24 cellular contexts compared by ENCODE assay signal in the genomic region with DNA sequence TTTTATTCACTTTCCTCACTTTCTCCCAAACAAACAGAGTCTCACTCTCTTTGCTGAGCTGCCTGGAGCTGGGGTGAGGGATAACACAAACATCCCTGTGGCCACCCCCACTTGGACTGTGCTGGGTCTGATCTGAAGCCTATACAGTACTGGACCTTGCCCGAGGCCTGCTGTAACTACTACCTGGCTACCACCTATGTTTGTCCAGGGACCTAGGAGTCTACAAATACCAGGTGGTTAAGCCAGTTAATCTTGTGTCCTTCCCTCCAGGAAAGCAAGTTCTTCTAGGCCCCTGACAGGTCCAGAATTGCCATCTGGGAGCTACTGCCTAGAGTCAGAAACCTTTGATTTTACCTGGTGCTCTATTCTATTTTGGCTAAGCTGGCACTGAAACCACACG.
DNase-seq lines count a peak whose midpoint lies in the region; ATAC-seq and TF ChIP-seq lines count a peak whose summit lies in the region.
"Had no signal": no experiment of that assay in that cellular context is flagged by ENCODE, and none has a peak within 500 bp of the region (broad histone marks: within the 10 kb centered on the region; RNA-seq: fewer than 3 reads in every experiment).

No MANE protein-coding gene starts in this region.

- TF ChIP-seq CTCF in activated CD8-positive, alpha-beta T cell treated with anti-CD3 and anti-CD28 coated beads for 36 hours (IDR thresholded peaks at IDR 0.05) = no peak
- TF ChIP-seq CTCF in mucosa of descending colon (IDR thresholded peaks at IDR 0.05) = no peak

- no peaks in the 10 kb centered on the region for H3K36me3 Mint-ChIP-seq in activated CD8-positive, alpha-beta T cell treated with anti-CD3 and anti-CD28 coated beads, Interleukin-2, amount 10 ng/mL, durations not matched to agents 7 days and 5 days (ENCODE audit: low read depth)
- no peaks in the 10 kb centered on the region for H3K36me3 Mint-ChIP-seq in activated CD8-positive, alpha-beta T cell treated with anti-CD3 and anti-CD28 coated beads for 36 hours (ENCODE audit: low read depth)
- no peaks in the 10 kb centered on the region for H3K36me3 Mint-ChIP-seq in T-helper 17 cell (ENCODE audit: low read depth)
- H3K36me3 Mint-ChIP-seq: CD14-positive monocyte; CD4-positive, alpha-beta memory T cell; CD4-positive, CD25-positive, alpha-beta regulatory T cell; CD8-positive, alpha-beta memory T cell had no signal

- no peak overlapping the region for H3K4me3 Mint-ChIP-seq in activated CD8-positive, alpha-beta T cell treated with anti-CD3 and anti-CD28 coated beads, Interleukin-2, amount 10 ng/mL, durations not matched to agents 7 days and 5 days
- no peak overlapping the region for H3K4me3 Mint-ChIP-seq in activated CD8-positive, alpha-beta T cell treated with anti-CD3 and anti-CD28 coated beads for 36 hours
- H3K4me3 Mint-ChIP-seq in T-helper 17 cell = no peak overlapping the region
- H3K4me3 Mint-ChIP-seq: CD14-positive monocyte; CD4-positive, alpha-beta memory T cell; CD4-positive, CD25-positive, alpha-beta regulatory T cell; CD8-positive, alpha-beta memory T cell had no signal

- H3K27ac Mint-ChIP-seq in activated CD8-positive, alpha-beta T cell treated with anti-CD3 and anti-CD28 coated beads, Interleukin-2, amount 10 ng/mL, durations not matched to agents 7 days and 5 days = peak overlapping the region; percentile 30
- H3K27ac Mint-ChIP-seq in activated CD8-positive, alpha-beta T cell treated with anti-CD3 and anti-CD28 coated beads for 36 hours = no peak overlapping the region
- H3K27ac Mint-ChIP-seq in T-helper 17 cell = peak overlapping the region; percentile 54
- H3K27ac Mint-ChIP-seq: CD14-positive monocyte; CD4-positive, alpha-beta memory T cell; CD8-positive, alpha-beta memory T cell had no signal

- POLR2A ChIA-PET in activated CD8-positive, alpha-beta T cell treated with anti-CD3 and anti-CD28 coated beads, Interleukin-2, amount 10 ng/mL, durations not matched to agents 7 days and 5 days (lab: Charles Lee) = no interaction called here
- POLR2A ChIA-PET in activated CD8-positive, alpha-beta T cell treated with anti-CD3 and anti-CD28 coated beads for 36 hours (lab: Charles Lee) = no interaction called here

- H3K9me3 Mint-ChIP-seq in activated CD8-positive, alpha-beta T cell treated with anti-CD3 and anti-CD28 coated beads, Interleukin-2, amount 10 ng/mL, durations not matched to agents 7 days and 5 days (ENCODE audit: insufficient read depth) = no peaks in the 10 kb centered on the region
- H3K9me3 Mint-ChIP-seq in activated CD8-positive, alpha-beta T cell treated with anti-CD3 and anti-CD28 coated beads for 36 hours = no peaks in the 10 kb centered on the region
- H3K9me3 Mint-ChIP-seq: CD4-positive, alpha-beta memory T cell; CD8-positive, alpha-beta memory T cell had no signal

- H3K4me3 ChIP-seq in mucosa of descending colon = no peak overlapping the region
- H3K4me3 ChIP-seq: BLaER1 had no signal

- intact Hi-C loops in activated CD8-positive, alpha-beta T cell treated with anti-CD3 and anti-CD28 coated beads for 36 hours (cut with micrococcal nuclease) = no loop called here
- intact Hi-C loops in mucosa of descending colon (cut with DNase I, micrococcal nuclease) = no loop called here

- H3K9me3 ChIP-seq in T-helper 17 cell (ENCODE audit: control insufficient read depth, low read length, poor library complexity, severe bottlenecking) (no peaks in the 10 kb centered on the region), mucosa of descending colon (no peaks in the 10 kb centered on the region)
- H3K9me3 ChIP-seq: BE2C, BLaER1 had no signal

- CTCF ChIA-PET in activated CD8-positive, alpha-beta T cell treated with anti-CD3 and anti-CD28 coated beads, Interleukin-2, amount 10 ng/mL, durations not matched to agents 7 days and 5 days (lab: Charles Lee) = no interaction called here
- CTCF ChIA-PET in activated CD8-positive, alpha-beta T cell treated with anti-CD3 and anti-CD28 coated beads for 36 hours (lab: Charles Lee) = no interaction called here

- no peaks in the 10 kb centered on the region for H3K27me3 Mint-ChIP-seq in activated CD8-positive, alpha-beta T cell treated with anti-CD3 and anti-CD28 coated beads, Interleukin-2, amount 10 ng/mL, durations not matched to agents 7 days and 5 days (ENCODE audit: low read depth)
- no peaks in the 10 kb centered on the region for H3K27me3 Mint-ChIP-seq in activated CD8-positive, alpha-beta T cell treated with anti-CD3 and anti-CD28 coated beads for 36 hours
- H3K27me3 Mint-ChIP-seq in T-helper 17 cell = no peaks in the 10 kb centered on the region
- H3K27me3 Mint-ChIP-seq: CD4-positive, alpha-beta memory T cell; CD4-positive, CD25-positive, alpha-beta regulatory T cell; CD8-positive, alpha-beta memory T cell had no signal

- ATAC-seq in activated CD8-positive, alpha-beta T cell treated with anti-CD3 and anti-CD28 coated beads, Interleukin-2, amount 10 ng/mL, durations not matched to agents 7 days and 5 days = no peak
- no peak for ATAC-seq in activated CD8-positive, alpha-beta T cell treated with anti-CD3 and anti-CD28 coated beads for 36 hours
- ATAC-seq in T-helper 17 cell (no peak), mucosa of descending colon (peak; percentile 72), GM18861 (IDR thresholded peaks at IDR 0.05; ENCODE audit: unreplicated experiment) (no peak)

- no peak for DNase-seq in activated CD8-positive, alpha-beta T cell treated with anti-CD3 and anti-CD28 coated beads, Interleukin-2, amount 10 ng/mL, durations not matched to agents 7 days and 5 days
- DNase-seq in activated CD8-positive, alpha-beta T cell treated with anti-CD3 and anti-CD28 coated beads for 36 hours = no peak
- no peak for DNase-seq in T-helper 17 cell
- peak in 2 of 3 donors; percentile 21 to 26 for DNase-seq in mucosa of descending colon
- no peak for DNase-seq in NCI-H1105 (lab: John Stamatoyannopoulos, UW)
- DNase-seq in occipital lobe (lab: John Stamatoyannopoulos, UW) = no peak
- DNase-seq: 8988T; ACHN; BE2C; C1 segment of cervical spinal cord; CD4-positive, alpha-beta memory T cell; CD4-positive, CD25-positive, alpha-beta regulatory T cell; CD8-positive, alpha-beta memory T cell; COR-L47; DMS 273 treated with DMSO at 0.1 percent for 48 hours; DMS153; DMS53; DMS79; DND-41; EL; GF-D8 had no signal

- H3K36me3 ChIP-seq in mucosa of descending colon (ENCODE audit: low read depth) = no peaks in the 10 kb centered on the region
- H3K36me3 ChIP-seq: BE2C, BLaER1 had no signal

- H3K4me1 ChIP-seq in mucosa of descending colon (ENCODE audit: low read depth) = no peaks in the 10 kb centered on the region
- H3K4me1 ChIP-seq: BE2C had no signal

- peaks cover 20% of the 10 kb centered on the region for H3K4me1 Mint-ChIP-seq in activated CD8-positive, alpha-beta T cell treated with anti-CD3 and anti-CD28 coated beads, Interleukin-2, amount 10 ng/mL, durations not matched to agents 7 days and 5 days (ENCODE audit: low read depth)
- H3K4me1 Mint-ChIP-seq in activated CD8-positive, alpha-beta T cell treated with anti-CD3 and anti-CD28 coated beads for 36 hours (ENCODE audit: low read depth) = peaks cover 5% of the 10 kb centered on the region
- no peaks in the 10 kb centered on the region for H3K4me1 Mint-ChIP-seq in T-helper 17 cell
- H3K4me1 Mint-ChIP-seq: CD4-positive, CD25-positive, alpha-beta regulatory T cell had no signal

Comparison
In these comparisons a context has a peak if more than half of its experiments do, and no peak if none do; other contexts are left out.
1. DNase-seq: peak in mucosa of descending colon (2 of 3); none in activated CD8-positive, alpha-beta T cell treated with anti-CD3 and anti-CD28 coated beads, Interleukin-2, amount 10 ng/mL, durations not matched to agents 7 days and 5 days (single experiment), activated CD8-positive, alpha-beta T cell treated with anti-CD3 and anti-CD28 coated beads for 36 hours (single experiment), T-helper 17 cell (0 of 3), NCI-H1105 (single experiment) and occipital lobe (single experiment).